ENCODE assay signal across 24 cellular contexts in genomic region chr7:2692543-2692942, GRCh38. TPM values are rescaled to one million over a fixed set of nuclear protein-coding genes. Genes with fewer than 3 reads are reported as not detected.
"Had no signal": no experiment of that assay in that cellular context is flagged by ENCODE, and none has a peak within 500 bp of the region (broad histone marks: within the 10 kb centered on the region; RNA-seq: fewer than 3 reads in every experiment).

No MANE protein-coding gene starts in this region.

- H3K36me3 ChIP-seq: colonic mucosa, esophagus squamous epithelium, heart right ventricle, lower lobe of right lung, neutrophil, prostate gland, right atrium auricular region, suprapubic skin, transverse colon, upper lobe of right lung, uterus had no signal

- ATAC-seq: heart right ventricle; left ventricle myocardium superior; lower lobe of right lung; natural killer cell; stimulated activated naive CD8-positive, alpha-beta T cell treated with anti-CD3 and anti-CD28 coated beads, Interleukin-15, amount 100 ng/mL, for 72 hours; upper lobe of right lung had no signal

- H3K4me3 ChIP-seq: colonic mucosa, esophagus squamous epithelium, heart right ventricle, lower lobe of right lung, prostate gland, right atrium auricular region, skin epidermis, suprapubic skin, transverse colon, upper lobe of right lung, uterus had no signal

- H3K27ac ChIP-seq: colonic mucosa, esophagus squamous epithelium, heart right ventricle, lower lobe of right lung, neutrophil, prostate gland, right atrium auricular region, skin epidermis, suprapubic skin, transverse colon, upper lobe of right lung, uterus had no signal

- H3K27me3 ChIP-seq: uterus had no signal

- DNase-seq: colonic mucosa; effector memory CD4-positive, alpha-beta T cell; erythroblast; esophagus squamous epithelium; foreskin melanocyte; glutamatergic neuron; heart right ventricle; hippocampal formation; left ventricle myocardium superior; lower lobe of right lung; natural killer cell; stimulated activated CD4-positive, alpha-beta T cell treated with anti-CD3 and anti-CD28 coated beads, Interleukin-15, amount 100 ng/mL, for 24 hours; stimulated activated CD4-positive, alpha-beta T cell treated with anti-CD3 and anti-CD28 coated beads, Interleukin-2, amount 100 ng/mL, for 48 hours; stimulated activated naive CD4-positive, alpha-beta T cell; stimulated activated naive CD8-positive, alpha-beta T cell treated with anti-CD3 and anti-CD28 coated beads, Interleukin-15, amount 100 ng/mL, for 72 hours; transverse colon; upper lobe of right lung; uterus had no signal

- H3K4me1 ChIP-seq: colonic mucosa, prostate gland had no signal

- H3K9me3 ChIP-seq: colonic mucosa, esophagus squamous epithelium, heart right ventricle, lower lobe of right lung, neutrophil, prostate gland, right atrium auricular region, suprapubic skin, transverse colon, upper lobe of right lung, uterus had no signal

RNA-seq across cellular contexts. Expression of gene AMZ1, which starts 4.5 kb away (rescaled TPM):
- polyA plus RNA-seq: neural cell had no signal
